9 cellular contexts compared by ENCODE assay signal in the genomic region with DNA sequence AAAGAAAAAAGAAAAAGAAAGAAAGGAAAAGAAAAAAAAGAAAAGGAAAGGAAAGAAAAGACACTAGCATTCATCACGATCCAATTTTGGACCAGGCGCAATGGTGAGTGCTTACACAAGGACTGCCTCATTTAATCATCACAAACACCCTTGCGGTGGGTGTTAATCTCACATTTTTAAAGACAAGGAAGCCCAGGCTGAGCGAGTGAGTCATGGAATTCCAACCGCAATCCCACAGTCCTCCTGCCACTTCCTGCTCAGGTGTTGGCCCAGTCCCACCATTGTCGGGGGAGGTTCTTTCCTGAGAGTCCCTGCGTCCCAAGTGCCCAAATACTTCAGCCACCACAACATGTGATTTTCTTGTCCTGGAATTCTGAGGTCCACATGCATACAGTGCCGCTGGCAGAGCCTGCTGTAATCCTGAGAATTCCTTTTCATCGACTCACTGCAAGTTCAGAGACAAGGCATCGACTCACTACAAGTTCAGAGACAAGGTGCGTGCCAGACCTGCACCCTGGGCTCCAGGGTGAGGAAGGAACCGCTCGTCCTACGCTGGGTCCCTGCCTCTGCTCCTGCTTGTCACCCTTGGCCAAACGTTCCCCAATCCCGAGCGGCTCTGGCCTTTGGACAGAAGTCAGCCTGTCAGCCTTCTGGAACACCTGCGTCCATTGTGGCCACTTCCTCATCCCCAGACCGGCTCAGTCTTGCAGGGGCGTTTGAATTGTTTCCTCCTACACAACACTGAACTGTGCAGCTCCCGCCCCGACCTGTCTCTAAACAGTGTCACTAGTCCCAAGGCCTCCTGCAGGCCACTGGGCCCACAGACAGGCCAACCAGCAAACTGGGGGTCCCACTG. TPM values are rescaled to one million over a fixed set of nuclear protein-coding genes. Genes with fewer than 3 reads are reported as not detected.
DNase-seq lines count a peak whose midpoint lies in the region; ATAC-seq and TF ChIP-seq lines count a peak whose summit lies in the region.
"Had no signal": no experiment of that assay in that cellular context is flagged by ENCODE, and none has a peak within 500 bp of the region (broad histone marks: within the 10 kb centered on the region; RNA-seq: fewer than 3 reads in every experiment).

No MANE protein-coding gene starts in this region.

- H3K36me3 ChIP-seq in RWPE2 (ENCODE audit: low read depth): no peaks in the 10 kb centered on the region

- TF ChIP-seq CTCF in RWPE2 (IDR thresholded peaks at IDR 0.05; ENCODE audit: poor library complexity, severe bottlenecking) (no peak), fibroblast of pulmonary artery (IDR thresholded peaks at IDR 0.05; ENCODE audit: low read length, missing control alignments) (no peak)

- H3K4me3 Mint-ChIP-seq in T-cell: no peak overlapping the region
- H3K4me3 Mint-ChIP-seq: activated CD8-positive, alpha-beta T cell treated with anti-CD3 and anti-CD28 coated beads, Interleukin-2, amount 10 ng/mL, durations not matched to agents 7 days and 5 days had no signal

- ATAC-seq in RWPE2 (ENCODE audit: low read depth) (peak; percentile 89), HG02642 (IDR thresholded peaks at IDR 0.05; ENCODE audit: poor library complexity, unreplicated experiment) (no peak), T-cell (replicated peaks in 1 of 4) (no peak)
- ATAC-seq: activated CD8-positive, alpha-beta T cell treated with anti-CD3 and anti-CD28 coated beads, Interleukin-2, amount 10 ng/mL, durations not matched to agents 7 days and 5 days had no signal

- no peak overlapping the region for H3K27ac Mint-ChIP-seq in T-cell
- H3K27ac Mint-ChIP-seq: activated CD8-positive, alpha-beta T cell treated with anti-CD3 and anti-CD28 coated beads, Interleukin-2, amount 10 ng/mL, durations not matched to agents 7 days and 5 days had no signal

- H3K4me1 ChIP-seq in RWPE2 (ENCODE audit: insufficient read depth, poor library complexity, severe bottlenecking): peaks cover 18% of the 10 kb centered on the region

- H3K9me3 ChIP-seq in RWPE2 (ENCODE audit: severe bottlenecking): no peaks in the 10 kb centered on the region

- CTCF ChIA-PET in T-cell (lab: Charles Lee): no interaction called here

- H3K36me3 Mint-ChIP-seq in T-cell: no peaks in the 10 kb centered on the region

- H3K27me3 Mint-ChIP-seq in T-cell: peaks cover 8 to 11% of the 10 kb centered on the region in 2 donors

- POLR2A ChIA-PET in T-cell (lab: Charles Lee): no interaction called here

- DNase-seq in GM03348 (ENCODE audit: low spot score) (peak; percentile 94), RWPE2 (ENCODE audit: low spot score) (peak; percentile 96), fibroblast of pulmonary artery (ENCODE audit: low read depth) (peak; percentile 90), skeletal muscle cell (ENCODE audit: low read depth) (peak; percentile 65), NCI-H345 (lab: John Stamatoyannopoulos, UW) (no peak), cerebellar cortex (ENCODE audit: low spot score) (no peak), T-cell (no peak)
- DNase-seq: activated CD8-positive, alpha-beta T cell treated with anti-CD3 and anti-CD28 coated beads, Interleukin-2, amount 10 ng/mL, durations not matched to agents 7 days and 5 days had no signal

- peaks cover 16 to 27% (median 20%) of the 10 kb centered on the region in 3 donors for H3K4me1 Mint-ChIP-seq in T-cell

- peak overlapping the region; percentile 95 for H3K27ac ChIP-seq in RWPE2 (ENCODE audit: poor library complexity, severe bottlenecking)

- H3K4me3 ChIP-seq in RWPE2 (ENCODE audit: severe bottlenecking) (no peak overlapping the region), fibroblast of pulmonary artery (replicated peaks; ENCODE audit: low read depth, low read length) (no peak overlapping the region), skeletal muscle cell (ENCODE audit: low read depth, low read length) (no peak overlapping the region)

- no peaks in the 10 kb centered on the region for H3K27me3 ChIP-seq in RWPE2 (ENCODE audit: insufficient read depth, poor library complexity, severe bottlenecking)

- H3K9me3 Mint-ChIP-seq in T-cell: no peaks in the 10 kb centered on the region

RNA-seq across cellular contexts. Expression of a gene that starts 5.8 kb away (rescaled TPM):
- under 1 TPM in 1 of 5 donors, not detected in 4; 0.43 TPM for total RNA-seq in T-cell

RNA-seq across cellular contexts. Expression of a gene that starts 18.8 kb away (rescaled TPM):
- 1 to 10 TPM in 4 of 5 donors, under 1 TPM in 1; 0.90 to 8.3 (median 3.3) TPM for total RNA-seq in T-cell

RNA-seq across cellular contexts. Expression of a gene that starts 22.1 kb away (rescaled TPM):
- total RNA-seq in T-cell: 1 to 10 TPM in 3 of 5 donors, under 1 TPM in 1, not detected in 1; 0.56 to 2.6 (median 1.4) TPM
- total RNA-seq: activated CD8-positive, alpha-beta T cell treated with anti-CD3 and anti-CD28 coated beads, Interleukin-2, amount 10 ng/mL, durations not matched to agents 7 days and 5 days had no signal

RNA-seq across cellular contexts. Expression of a gene that starts 37.6 kb away (rescaled TPM):
- not detected for total RNA-seq in T-cell
- total RNA-seq: activated CD8-positive, alpha-beta T cell treated with anti-CD3 and anti-CD28 coated beads, Interleukin-2, amount 10 ng/mL, durations not matched to agents 7 days and 5 days had no signal

RNA-seq across cellular contexts. Expression of a gene that starts 47.1 kb away (rescaled TPM):
- total RNA-seq in T-cell: 10 to 100 TPM; 12.1 to 31.4 (median 25.6) TPM

Comparison
In these comparisons a context has a peak if more than half of its experiments do, and no peak if none do; other contexts are left out.
1. DNase-seq: peak in GM03348 (single experiment), RWPE2 (single experiment), fibroblast of pulmonary artery (single experiment) and skeletal muscle cell (single experiment); none in NCI-H345 (single experiment), cerebellar cortex (single experiment) and T-cell (0 of 34).